ENCODE assay signal across 8 cellular contexts in genomic region chr6:15245361-15246216, GRCh38. TPM values are rescaled to one million over a fixed set of nuclear protein-coding genes. Genes with fewer than 3 reads are reported as not detected.
A peak's percentile ranks its signal among the peaks of the same experiment; 100 is the strongest.
DNase-seq lines count a peak whose midpoint lies in the region; ATAC-seq lines count a peak whose summit lies in the region.

TSS of gene JARID2 (plus strand) at chr6:15246069. CDS start at chr6:15246540, 471 bp downstream.

- peak; percentile 39 for ATAC-seq in GM21360 (IDR thresholded peaks at IDR 0.05; ENCODE audit: unreplicated experiment)

- DNase-seq in COLO829 (ENCODE audit: low spot score): peak; percentile 99
- DNase-seq in HT1080 (ENCODE audit: low read depth): peak; percentile 94
- DNase-seq in NOMO-1 (lab: John Stamatoyannopoulos, UW; ENCODE audit: unreplicated experiment in 2 of 2): peak; percentile 91 to 97
- peak; percentile 90 for DNase-seq in effector CD8-positive, alpha-beta T cell (lab: John Stamatoyannopoulos, UW)
- peak; percentile 99 for DNase-seq in medulla oblongata (ENCODE audit: extremely low spot score)
- peak; percentile 92 to 99 (median 93) for DNase-seq in stimulated activated CD4-positive, alpha-beta T cell treated with anti-CD3 and anti-CD28 coated beads, TNF-alpha, amount 100 ng/mL, for 48 hours (ENCODE audit: low read depth in 3 of 3)

- POLR2A ChIA-PET in activated CD8-positive, alpha-beta memory T cell treated with anti-CD3 and anti-CD28 coated beads for 36 hours (lab: Charles Lee): interaction anchor here (0.5 to 1.0 kb wide), 6 partner anchors 10 to 513 kb away, joined by 3 to 7 read pairs (median 4); no protein-coding TSS in a partner anchor

- CTCF ChIA-PET in activated CD8-positive, alpha-beta memory T cell treated with anti-CD3 and anti-CD28 coated beads for 36 hours (lab: Charles Lee): no interaction called here

RNA-seq across cellular contexts. Expression of gene JARID2, which starts in this region (rescaled TPM):
- 9.5 and 11.7 TPM in 2 replicates for total RNA-seq in HT1080 (2014; rRNA removed; shearing (Covaris generic))
- polyA plus RNA-seq in HT1080 (2015; cell fraction: cytosol; rRNA removed): 13.0 and 16.3 TPM in 2 replicates
- polyA plus RNA-seq in HT1080 (2015; cell fraction: nucleus; rRNA removed): 31.2 and 34.0 TPM in 2 replicates
- 10 to 100 TPM; 25.9 to 26.6 TPM for total RNA-seq in activated CD8-positive, alpha-beta memory T cell treated with anti-CD3 and anti-CD28 coated beads for 36 hours

Comparison
In these comparisons a context has a peak if more than half of its experiments do, and no peak if none do; other contexts are left out.
1. Peak in every context shown above with its lines: DNase-seq and ATAC-seq.